In the genomic region with DNA sequence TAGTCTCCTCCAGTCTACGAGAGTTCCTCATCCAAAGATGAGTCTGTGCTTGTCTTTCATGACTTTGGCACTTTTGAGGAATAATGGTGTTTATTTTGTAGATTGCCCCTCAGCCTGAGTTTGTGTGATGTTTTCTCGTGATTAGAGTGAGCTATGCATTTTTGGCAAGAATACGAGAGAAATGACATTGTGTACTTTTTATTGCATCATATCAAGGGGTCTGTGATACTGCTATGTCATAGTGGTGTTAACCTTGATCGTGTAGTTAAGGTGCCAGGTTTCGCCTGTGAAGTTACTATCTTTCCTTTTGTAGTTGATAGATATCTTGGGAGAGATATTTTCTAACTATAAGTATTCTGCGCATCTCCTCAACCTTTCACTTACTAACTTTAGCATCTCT, we compare ENCODE assay signal across 9 cellular contexts. TPM values are rescaled to one million over a fixed set of nuclear protein-coding genes. Genes with fewer than 3 reads are reported as not detected.
"Had no signal": no experiment of that assay in that cellular context is flagged by ENCODE, and none has a peak within 500 bp of the region (broad histone marks: within the 10 kb centered on the region; RNA-seq: fewer than 3 reads in every experiment).

No MANE protein-coding gene starts in this region.

- H3K4me3 Mint-ChIP-seq: H9, IgD-negative memory B cell had no signal

- H3K27me3 Mint-ChIP-seq: IgD-negative memory B cell had no signal

- H3K27ac ChIP-seq: GM23248, HL-60 had no signal

- H3K4me3 ChIP-seq: GM23248 had no signal

- FAIRE-seq: H1, H54 had no signal

- H3K27ac Mint-ChIP-seq: IgD-negative memory B cell had no signal

- H3K9me3 Mint-ChIP-seq: H9 had no signal

- H2AFZ ChIP-seq: GM23248 had no signal

- DNase-seq: GM23248, H9, HCEC 1CT, Karpas-422, KG1 had no signal

- H3K9ac ChIP-seq: GM23248 had no signal

RNA-seq across cellular contexts. Expression of a gene that starts 22.5 kb away (rescaled TPM):
- total RNA-seq: H9 had no signal
- polyA plus RNA-seq: IgD-negative memory B cell had no signal
